In genomic region chr10:115762029-115762428, GRCh38 we compare ENCODE assay signal across 24 cellular contexts.
DNase-seq lines count a peak whose midpoint lies in the region; ATAC-seq and TF ChIP-seq lines count a peak whose summit lies in the region.
"Had no signal": no experiment of that assay in that cellular context is flagged by ENCODE, and none has a peak within 500 bp of the region (broad histone marks: within the 10 kb centered on the region; RNA-seq: fewer than 3 reads in every experiment).

No MANE protein-coding gene starts in this region.

- no peak overlapping the region for H2BK12ac ChIP-seq in H9 (ENCODE audit: insufficient read length, low read depth, low read length)

- no peaks in the 10 kb centered on the region for H3K27me3 ChIP-seq in ascending aorta
- no peaks in the 10 kb centered on the region for H3K27me3 ChIP-seq in H9 (ENCODE audit: insufficient read depth, low read length)
- H3K27me3 ChIP-seq: brain microvascular endothelial cell, neutrophil, suprapubic skin, upper lobe of right lung had no signal

- CTCF ChIA-PET in HEK293 (lab: Yijun Ruan, JAX): no interaction called here
- CTCF ChIA-PET in activated CD4-positive, alpha-beta memory T cell treated with anti-CD3 and anti-CD28 coated beads for 36 hours (lab: Charles Lee): no interaction called here

- no peaks in the 10 kb centered on the region for H3K36me3 ChIP-seq in HEK293 (ENCODE audit: control insufficient read depth in 2 of 2, insufficient read depth in 1 of 2, low read length in 2 of 2)
- no peaks in the 10 kb centered on the region for H3K36me3 ChIP-seq in ascending aorta
- H3K36me3 ChIP-seq: brain microvascular endothelial cell, neutrophil, suprapubic skin, upper lobe of right lung had no signal

- no peak overlapping the region for H4K5ac ChIP-seq in H9 (ENCODE audit: insufficient read length, low read depth, low read length)

- H3K4me3 ChIP-seq in HEK293 (ENCODE audit: low read depth, low read length) (no peak overlapping the region), ascending aorta (no peak overlapping the region), skeletal muscle cell (ENCODE audit: low read depth, low read length) (no peak overlapping the region)
- H3K4me3 ChIP-seq: skin epidermis, suprapubic skin, upper lobe of right lung had no signal

- no peak overlapping the region for H3K9ac ChIP-seq in H9 (ENCODE audit: extremely low read depth, insufficient read length, low read length)

- no peak overlapping the region for H3T11ph ChIP-seq in H9 (ENCODE audit: low read length)

- no peak overlapping the region for H3K14ac ChIP-seq in H9 (ENCODE audit: insufficient read depth, low read length)

- no peak overlapping the region for H2BK20ac ChIP-seq in H9 (ENCODE audit: low read depth, low read length, poor library complexity, severe bottlenecking)

- H3K23ac ChIP-seq in H9 (ENCODE audit: insufficient read length, low read depth, low read length): no peak overlapping the region

- H3K23me2 ChIP-seq in H9 (ENCODE audit: insufficient read length, low read depth, low read length, poor library complexity, severe bottlenecking): no peaks in the 10 kb centered on the region

- H3K36me3 Mint-ChIP-seq in activated CD4-positive, alpha-beta memory T cell treated with anti-CD3 and anti-CD28 coated beads for 36 hours: no peaks in the 10 kb centered on the region
- peaks cover 0 to 3% (median 2%) of the 10 kb centered on the region in 3 experiments; a peak in 2 of 7 replicates for H3K36me3 Mint-ChIP-seq in H9 (ENCODE audit: insufficient read depth in 1 of 3, low read depth in 3 of 3)
- H3K36me3 Mint-ChIP-seq: stimulated activated memory B cell treated with anti-CD40 and anti-IgM and Interleukin-4, amounts not matched to agents 10 μg/mL and 1 μg/mL and 100 μg/mL, for 72 hours had no signal

- no peak overlapping the region for H3K56ac ChIP-seq in H9 (ENCODE audit: insufficient read length, low read depth, low read length)

- ATAC-seq in HG03196 (IDR thresholded peaks at IDR 0.05; ENCODE audit: unreplicated experiment): no peak
- ATAC-seq: left ventricle myocardium superior; stimulated activated memory B cell treated with anti-CD40 and anti-IgM and Interleukin-4, amounts not matched to agents 10 μg/mL and 1 μg/mL and 100 μg/mL, for 72 hours; upper lobe of right lung had no signal

- no peaks in the 10 kb centered on the region for H3K27me3 Mint-ChIP-seq in activated CD4-positive, alpha-beta memory T cell treated with anti-CD3 and anti-CD28 coated beads for 36 hours
- H3K27me3 Mint-ChIP-seq in H9 (ENCODE audit: low read depth): no peaks in the 10 kb centered on the region; the same call in 1 of the 2 replicates
- H3K27me3 Mint-ChIP-seq: stimulated activated memory B cell treated with anti-CD40 and anti-IgM and Interleukin-4, amounts not matched to agents 10 μg/mL and 1 μg/mL and 100 μg/mL, for 72 hours had no signal

- no peak overlapping the region for H3K4me2 ChIP-seq in H9 (ENCODE audit: insufficient read depth, insufficient read length, low read length)

- H2AFZ ChIP-seq in H9 (ENCODE audit: low read length): no peak overlapping the region

- no peaks in the 10 kb centered on the region for H3K9me3 Mint-ChIP-seq in activated CD4-positive, alpha-beta memory T cell treated with anti-CD3 and anti-CD28 coated beads for 36 hours
- H3K9me3 Mint-ChIP-seq in H9: no peaks in the 10 kb centered on the region; a peak in 1 of 5 replicates
- H3K9me3 Mint-ChIP-seq: activated T-helper 1 cell treated with anti-CD3 and anti-CD28 coated beads, Interleukin-12 subunit alpha, Interleukin-12 subunit beta, Interleukin-2, Interleukin-4 antibody, amounts not matched to agents 30 ng/mL and 10 ng/mL and 1 ng/mL, durations not matched to agents 14 hours and 24 hours and 36 hours had no signal

- peak in 1 of 2 donors; percentile 65 for DNase-seq in ascending aorta (ENCODE audit: low spot score in 2 of 2)
- DNase-seq in fibroblast of the conjunctiva (ENCODE audit: low read depth): peak; percentile 44
- DNase-seq in skeletal muscle cell (ENCODE audit: low read depth): peak; percentile 24
- no peak for DNase-seq in activated CD4-positive, alpha-beta memory T cell treated with anti-CD3 and anti-CD28 coated beads for 36 hours
- DNase-seq in GM19238 (ENCODE audit: insufficient read length, low spot score): no peak
- no peak for DNase-seq in H9
- DNase-seq: activated CD4-positive, alpha-beta T cell treated with anti-CD3 and anti-CD28 coated beads, Interleukin-2, amount 50 U/mL, for 48 hours; activated CD4-positive, CD25-positive, alpha-beta regulatory T cell treated with anti-CD3 and anti-CD28 coated beads, Interleukin-2, amount 50 U/mL, for 72 hours; activated naive CD4-positive, alpha-beta T cell treated with Interleukin-2 at 50 U/mL for 16 hours; brain microvascular endothelial cell; COR-L47; left ventricle myocardium superior; NCI-H1417 treated with DMSO at 0.1 percent for 48 hours; NCI-H2081; Right ventricle myocardium superior; upper lobe of right lung had no signal

- no peak overlapping the region for H3K27ac ChIP-seq in HEK293 (ENCODE audit: extremely low read depth, low read depth, low read length)
- peak overlapping the region; percentile 44 to 68 for H3K27ac ChIP-seq in ascending aorta
- H3K27ac ChIP-seq in H9 (ENCODE audit: insufficient read length, low read depth, low read length): no peak overlapping the region
- H3K27ac ChIP-seq: brain microvascular endothelial cell, C4-2B, neutrophil, skin epidermis, suprapubic skin, upper lobe of right lung had no signal

- H3K4me3 Mint-ChIP-seq in activated CD4-positive, alpha-beta memory T cell treated with anti-CD3 and anti-CD28 coated beads for 36 hours: no peak overlapping the region
- no peak overlapping the region for H3K4me3 Mint-ChIP-seq in H9
- H3K4me3 Mint-ChIP-seq: activated T-helper 1 cell treated with anti-CD3 and anti-CD28 coated beads, Interleukin-12 subunit alpha, Interleukin-12 subunit beta, Interleukin-2, Interleukin-4 antibody, amounts not matched to agents 30 ng/mL and 10 ng/mL and 1 ng/mL, durations not matched to agents 14 hours and 24 hours and 36 hours; stimulated activated memory B cell treated with anti-CD40 and anti-IgM and Interleukin-4, amounts not matched to agents 10 μg/mL and 1 μg/mL and 100 μg/mL, for 72 hours had no signal

- H4K91ac ChIP-seq in H9 (ENCODE audit: insufficient read length, low read depth, low read length): no peak overlapping the region

- no peaks in the 10 kb centered on the region for H3K4me1 Mint-ChIP-seq in activated CD4-positive, alpha-beta memory T cell treated with anti-CD3 and anti-CD28 coated beads for 36 hours (ENCODE audit: low read depth)
- H3K4me1 Mint-ChIP-seq in H9: peaks cover 12 to 16% of the 10 kb centered on the region in 2 experiments
- H3K4me1 Mint-ChIP-seq: stimulated activated memory B cell treated with anti-CD40 and anti-IgM and Interleukin-4, amounts not matched to agents 10 μg/mL and 1 μg/mL and 100 μg/mL, for 72 hours had no signal

- H3K4me1 ChIP-seq in HEK293 (ENCODE audit: control insufficient read depth, insufficient read depth, low read length) (no peaks in the 10 kb centered on the region), ascending aorta (peaks cover 0 to 6% of the 10 kb centered on the region in 2 donors), H9 (ENCODE audit: insufficient read depth, low read length) (no peaks in the 10 kb centered on the region; the same call in 1 of the 2 replicates)
- H3K4me1 ChIP-seq: suprapubic skin, upper lobe of right lung had no signal

- H2BK5ac ChIP-seq in H9 (ENCODE audit: insufficient read length, low read length): no peak overlapping the region

- POLR2A ChIA-PET in HEK293 (lab: Yijun Ruan, JAX): no interaction called here
- POLR2A ChIA-PET in activated CD4-positive, alpha-beta memory T cell treated with anti-CD3 and anti-CD28 coated beads for 36 hours (lab: Charles Lee): no interaction called here

- no peak overlapping the region for H4K8ac ChIP-seq in H9 (replicated peaks; ENCODE audit: insufficient read length, low read depth, low read length)

- no peaks in the 10 kb centered on the region for H4K20me1 ChIP-seq in H9 (ENCODE audit: control insufficient read depth, insufficient read depth, insufficient read length)

- H3K9me3 ChIP-seq in HEK293 (ENCODE audit: control insufficient read depth, insufficient read depth, low read depth, low read length) (no peaks in the 10 kb centered on the region), ascending aorta (no peaks in the 10 kb centered on the region), H9 (ENCODE audit: control insufficient read depth, low read depth, low read length) (no peaks in the 10 kb centered on the region)
- H3K9me3 ChIP-seq: neutrophil, suprapubic skin, upper lobe of right lung had no signal

- H2BK120ac ChIP-seq in H9 (ENCODE audit: low read depth, low read length, poor library complexity, severe bottlenecking): no peak overlapping the region

- no peaks in the 10 kb centered on the region for H3K79me2 ChIP-seq in H9 (ENCODE audit: insufficient read depth, low read length)

- H2BK15ac ChIP-seq in H9 (ENCODE audit: low read depth, low read length): no peak overlapping the region

- no peak overlapping the region for H3K4ac ChIP-seq in H9 (ENCODE audit: low read depth, low read length)

- no peak overlapping the region for H3K27ac Mint-ChIP-seq in activated CD4-positive, alpha-beta memory T cell treated with anti-CD3 and anti-CD28 coated beads for 36 hours
- no peak overlapping the region for H3K27ac Mint-ChIP-seq in H9
- H3K27ac Mint-ChIP-seq: activated T-helper 1 cell treated with anti-CD3 and anti-CD28 coated beads, Interleukin-12 subunit alpha, Interleukin-12 subunit beta, Interleukin-2, Interleukin-4 antibody, amounts not matched to agents 30 ng/mL and 10 ng/mL and 1 ng/mL, durations not matched to agents 14 hours and 24 hours and 36 hours; stimulated activated memory B cell treated with anti-CD40 and anti-IgM and Interleukin-4, amounts not matched to agents 10 μg/mL and 1 μg/mL and 100 μg/mL, for 72 hours had no signal

- intact Hi-C loops in ascending aorta (cut with DNase I): loop anchor here (1.0 to 5.0 kb wide), 2 partner anchors 10 to 360 kb away; no protein-coding TSS in a partner anchor
- intact Hi-C loops in activated CD4-positive, alpha-beta memory T cell treated with anti-CD3 and anti-CD28 coated beads for 36 hours (cut with micrococcal nuclease): no loop called here

- no peak overlapping the region for H3K18ac ChIP-seq in H9 (ENCODE audit: insufficient read length, low read depth, low read length)

- TF ChIP-seq CTCF in HEK293 (tag by site-specific recombination; IDR thresholded peaks at IDR 0.05) (no peak), ascending aorta (IDR thresholded peaks at IDR 0.05) (no peak), H9 (conservative IDR thresholded peaks at IDR 0.05) (no peak)

- H2AK5ac ChIP-seq in H9 (ENCODE audit: insufficient read length, low read length): no peak overlapping the region

- H3K79me1 ChIP-seq in H9 (ENCODE audit: insufficient read depth, low read depth, low read length, poor library complexity, severe bottlenecking): no peaks in the 10 kb centered on the region

TF ChIP-seq in HEK293, 187 proteins besides CTCF, POLR2A, EP300 and RAD21 (continues in another document):
- TF ChIP-seq ZNF48 (tag by site-specific recombination; IDR thresholded peaks at IDR 0.05): no peak

Comparison
In these comparisons a context has a peak if more than half of its experiments do, and no peak if none do; other contexts are left out.
1. H3K27ac ChIP-seq: peak in ascending aorta (2 of 2); none in HEK293 (single experiment) and H9 (single experiment).
2. DNase-seq: peak in fibroblast of the conjunctiva (single experiment) and skeletal muscle cell (single experiment); none in activated CD4-positive, alpha-beta memory T cell treated with anti-CD3 and anti-CD28 coated beads for 36 hours (single experiment), GM19238 (single experiment) and H9 (single experiment).